ENCODE assay signal across 1 cellular context in the genomic region with DNA sequence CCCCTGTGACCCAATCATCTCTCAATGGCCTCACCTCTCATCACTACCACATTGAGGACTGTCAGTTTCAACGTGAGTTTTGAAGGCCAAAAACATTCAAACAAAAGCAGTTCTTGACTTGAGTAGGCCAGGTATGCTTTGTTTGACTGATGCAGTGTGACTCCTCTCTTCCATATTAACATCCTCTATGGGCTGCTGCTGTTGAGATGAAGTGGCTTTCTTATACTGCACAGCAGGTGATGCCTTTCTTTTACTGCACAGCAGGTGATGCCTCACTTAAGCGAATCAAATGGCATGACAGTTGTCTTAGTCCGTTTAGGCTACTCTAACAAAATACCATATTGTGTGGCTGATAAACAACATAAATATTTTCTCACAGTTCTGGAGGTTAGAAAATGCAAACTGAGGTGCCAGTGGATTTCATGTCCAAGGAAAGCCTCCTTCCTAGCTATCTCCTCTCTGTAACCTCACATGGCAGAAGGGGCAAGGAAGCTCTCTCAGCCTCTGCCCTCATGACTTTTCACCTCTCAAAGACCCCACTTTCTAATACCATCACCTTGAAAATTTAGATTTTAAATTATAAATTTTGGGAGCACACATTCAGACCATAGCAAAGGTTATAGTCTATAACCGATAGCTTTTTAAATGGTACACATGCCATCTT.
TF ChIP-seq lines count a peak whose summit lies in the region.

No MANE protein-coding gene starts in this region.

TF ChIP-seq in GM23338, 12 proteins besides CTCF, POLR2A, EP300 and RAD21 (continued from another document):
- TF ChIP-seq, protein P1, sequence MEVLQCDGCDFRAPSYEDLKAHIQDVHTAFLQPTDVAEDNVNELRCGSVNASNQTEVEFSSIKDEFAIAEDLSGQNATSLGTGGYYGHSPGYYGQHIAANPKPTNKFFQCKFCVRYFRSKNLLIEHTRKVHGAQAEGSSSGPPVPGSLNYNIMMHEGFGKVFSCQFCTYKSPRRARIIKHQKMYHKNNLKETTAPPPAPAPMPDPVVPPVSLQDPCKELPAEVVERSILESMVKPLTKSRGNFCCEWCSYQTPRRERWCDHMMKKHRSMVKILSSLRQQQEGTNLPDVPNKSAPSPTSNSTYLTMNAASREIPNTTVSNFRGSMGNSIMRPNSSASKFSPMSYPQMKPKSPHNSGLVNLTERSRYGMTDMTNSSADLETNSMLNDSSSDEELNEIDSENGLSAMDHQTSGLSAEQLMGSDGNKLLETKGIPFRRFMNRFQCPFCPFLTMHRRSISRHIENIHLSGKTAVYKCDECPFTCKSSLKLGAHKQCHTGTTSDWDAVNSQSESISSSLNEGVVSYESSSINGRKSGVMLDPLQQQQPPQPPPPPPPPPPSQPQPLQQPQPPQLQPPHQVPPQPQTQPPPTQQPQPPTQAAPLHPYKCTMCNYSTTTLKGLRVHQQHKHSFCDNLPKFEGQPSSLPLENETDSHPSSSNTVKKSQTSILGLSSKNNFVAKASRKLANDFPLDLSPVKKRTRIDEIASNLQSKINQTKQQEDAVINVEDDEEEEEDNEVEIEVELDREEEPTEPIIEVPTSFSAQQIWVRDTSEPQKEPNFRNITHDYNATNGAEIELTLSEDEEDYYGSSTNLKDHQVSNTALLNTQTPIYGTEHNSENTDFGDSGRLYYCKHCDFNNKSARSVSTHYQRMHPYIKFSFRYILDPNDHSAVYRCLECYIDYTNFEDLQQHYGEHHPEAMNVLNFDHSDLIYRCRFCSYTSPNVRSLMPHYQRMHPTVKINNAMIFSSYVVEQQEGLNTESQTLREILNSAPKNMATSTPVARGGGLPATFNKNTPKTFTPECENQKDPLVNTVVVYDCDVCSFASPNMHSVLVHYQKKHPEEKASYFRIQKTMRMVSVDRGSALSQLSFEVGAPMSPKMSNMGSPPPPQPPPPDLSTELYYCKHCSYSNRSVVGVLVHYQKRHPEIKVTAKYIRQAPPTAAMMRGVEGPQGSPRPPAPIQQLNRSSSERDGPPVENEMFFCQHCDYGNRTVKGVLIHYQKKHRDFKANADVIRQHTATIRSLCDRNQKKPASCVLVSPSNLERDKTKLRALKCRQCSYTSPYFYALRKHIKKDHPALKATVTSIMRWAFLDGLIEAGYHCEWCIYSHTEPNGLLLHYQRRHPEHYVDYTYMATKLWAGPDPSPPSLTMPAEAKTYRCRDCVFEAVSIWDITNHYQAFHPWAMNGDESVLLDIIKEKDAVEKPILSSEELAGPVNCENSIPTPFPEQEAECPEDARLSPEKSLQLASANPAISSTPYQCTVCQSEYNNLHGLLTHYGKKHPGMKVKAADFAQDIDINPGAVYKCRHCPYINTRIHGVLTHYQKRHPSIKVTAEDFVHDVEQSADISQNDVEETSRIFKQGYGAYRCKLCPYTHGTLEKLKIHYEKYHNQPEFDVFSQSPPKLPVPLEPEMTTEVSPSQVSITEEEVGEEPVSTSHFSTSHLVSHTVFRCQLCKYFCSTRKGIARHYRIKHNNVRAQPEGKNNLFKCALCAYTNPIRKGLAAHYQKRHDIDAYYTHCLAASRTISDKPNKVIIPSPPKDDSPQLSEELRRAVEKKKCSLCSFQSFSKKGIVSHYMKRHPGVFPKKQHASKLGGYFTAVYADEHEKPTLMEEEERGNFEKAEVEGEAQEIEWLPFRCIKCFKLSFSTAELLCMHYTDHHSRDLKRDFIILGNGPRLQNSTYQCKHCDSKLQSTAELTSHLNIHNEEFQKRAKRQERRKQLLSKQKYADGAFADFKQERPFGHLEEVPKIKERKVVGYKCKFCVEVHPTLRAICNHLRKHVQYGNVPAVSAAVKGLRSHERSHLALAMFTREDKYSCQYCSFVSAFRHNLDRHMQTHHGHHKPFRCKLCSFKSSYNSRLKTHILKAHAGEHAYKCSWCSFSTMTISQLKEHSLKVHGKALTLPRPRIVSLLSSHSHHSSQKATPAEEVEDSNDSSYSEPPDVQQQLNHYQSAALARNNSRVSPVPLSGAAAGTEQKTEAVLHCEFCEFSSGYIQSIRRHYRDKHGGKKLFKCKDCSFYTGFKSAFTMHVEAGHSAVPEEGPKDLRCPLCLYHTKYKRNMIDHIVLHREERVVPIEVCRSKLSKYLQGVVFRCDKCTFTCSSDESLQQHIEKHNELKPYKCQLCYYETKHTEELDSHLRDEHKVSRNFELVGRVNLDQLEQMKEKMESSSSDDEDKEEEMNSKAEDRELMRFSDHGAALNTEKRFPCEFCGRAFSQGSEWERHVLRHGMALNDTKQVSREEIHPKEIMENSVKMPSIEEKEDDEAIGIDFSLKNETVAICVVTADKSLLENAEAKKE (CRISPR knock-in tag; IDR thresholded peaks at IDR 0.05), result peak; percentile 93
- TF ChIP-seq STAT1 (IDR thresholded peaks at IDR 0.05; ENCODE audit: unreplicated experiment), result no peak
- peak; percentile 85; the same call in 1 of the 2 replicates for TF ChIP-seq ZNF114 (CRISPR knock-in tag; IDR thresholded peaks at IDR 0.05)
TF ChIP-seq in GM23338: peak in this region for 2.
